In genomic region chr2:64260817-64261216, GRCh38 we compare ENCODE assay signal across 1 cellular context.
A peak's percentile ranks its signal among the peaks of the same experiment; 100 is the strongest.
TF ChIP-seq lines count a peak whose summit lies in the region.

No MANE protein-coding gene starts in this region.

TF ChIP-seq in GM12878, 131 proteins besides CTCF, POLR2A, EP300 and RAD21 (continued from another document):
- peak; percentile 61; the same call in 1 of the 2 replicates for TF ChIP-seq RELB (IDR thresholded peaks at IDR 0.05; ENCODE audit: low read depth)
- TF ChIP-seq, protein P1, sequence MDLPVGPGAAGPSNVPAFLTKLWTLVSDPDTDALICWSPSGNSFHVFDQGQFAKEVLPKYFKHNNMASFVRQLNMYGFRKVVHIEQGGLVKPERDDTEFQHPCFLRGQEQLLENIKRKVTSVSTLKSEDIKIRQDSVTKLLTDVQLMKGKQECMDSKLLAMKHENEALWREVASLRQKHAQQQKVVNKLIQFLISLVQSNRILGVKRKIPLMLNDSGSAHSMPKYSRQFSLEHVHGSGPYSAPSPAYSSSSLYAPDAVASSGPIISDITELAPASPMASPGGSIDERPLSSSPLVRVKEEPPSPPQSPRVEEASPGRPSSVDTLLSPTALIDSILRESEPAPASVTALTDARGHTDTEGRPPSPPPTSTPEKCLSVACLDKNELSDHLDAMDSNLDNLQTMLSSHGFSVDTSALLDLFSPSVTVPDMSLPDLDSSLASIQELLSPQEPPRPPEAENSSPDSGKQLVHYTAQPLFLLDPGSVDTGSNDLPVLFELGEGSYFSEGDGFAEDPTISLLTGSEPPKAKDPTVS (IDR thresholded peaks at IDR 0.05; ENCODE audit: low read depth, low read length): no peak
